In the genomic region with DNA sequence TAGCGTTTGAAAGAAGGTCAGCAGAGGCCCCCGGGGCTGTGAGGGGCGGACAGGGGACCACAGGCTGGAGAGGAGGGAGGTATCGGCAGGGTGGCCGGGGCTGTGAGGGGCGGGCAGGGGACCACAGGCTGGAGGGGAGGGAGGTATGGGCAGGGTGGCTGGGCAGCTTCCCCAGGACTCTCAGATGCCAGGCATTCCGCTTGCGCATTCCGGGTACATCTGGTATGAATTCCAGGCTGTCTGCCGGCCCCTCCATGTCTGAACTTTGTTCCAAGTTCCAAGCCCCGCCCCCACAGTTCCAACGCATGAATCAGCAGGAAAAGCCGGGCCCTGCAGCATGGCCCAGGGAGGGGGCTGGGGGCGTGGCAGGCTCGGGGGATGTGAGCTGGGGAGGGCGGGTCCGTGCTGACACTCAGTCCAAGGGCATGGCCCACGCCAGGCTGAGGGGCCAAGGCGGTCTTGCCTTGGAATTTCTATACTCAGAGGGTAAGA, we compare ENCODE assay signal across 1 cellular context.
TF ChIP-seq lines count a peak whose summit lies in the region.

No MANE protein-coding gene starts in this region.

TF ChIP-seq in HepG2, 621 proteins besides CTCF, POLR2A, EP300 and RAD21 (continued from another document and continues in another):
- TF ChIP-seq, protein P1, sequence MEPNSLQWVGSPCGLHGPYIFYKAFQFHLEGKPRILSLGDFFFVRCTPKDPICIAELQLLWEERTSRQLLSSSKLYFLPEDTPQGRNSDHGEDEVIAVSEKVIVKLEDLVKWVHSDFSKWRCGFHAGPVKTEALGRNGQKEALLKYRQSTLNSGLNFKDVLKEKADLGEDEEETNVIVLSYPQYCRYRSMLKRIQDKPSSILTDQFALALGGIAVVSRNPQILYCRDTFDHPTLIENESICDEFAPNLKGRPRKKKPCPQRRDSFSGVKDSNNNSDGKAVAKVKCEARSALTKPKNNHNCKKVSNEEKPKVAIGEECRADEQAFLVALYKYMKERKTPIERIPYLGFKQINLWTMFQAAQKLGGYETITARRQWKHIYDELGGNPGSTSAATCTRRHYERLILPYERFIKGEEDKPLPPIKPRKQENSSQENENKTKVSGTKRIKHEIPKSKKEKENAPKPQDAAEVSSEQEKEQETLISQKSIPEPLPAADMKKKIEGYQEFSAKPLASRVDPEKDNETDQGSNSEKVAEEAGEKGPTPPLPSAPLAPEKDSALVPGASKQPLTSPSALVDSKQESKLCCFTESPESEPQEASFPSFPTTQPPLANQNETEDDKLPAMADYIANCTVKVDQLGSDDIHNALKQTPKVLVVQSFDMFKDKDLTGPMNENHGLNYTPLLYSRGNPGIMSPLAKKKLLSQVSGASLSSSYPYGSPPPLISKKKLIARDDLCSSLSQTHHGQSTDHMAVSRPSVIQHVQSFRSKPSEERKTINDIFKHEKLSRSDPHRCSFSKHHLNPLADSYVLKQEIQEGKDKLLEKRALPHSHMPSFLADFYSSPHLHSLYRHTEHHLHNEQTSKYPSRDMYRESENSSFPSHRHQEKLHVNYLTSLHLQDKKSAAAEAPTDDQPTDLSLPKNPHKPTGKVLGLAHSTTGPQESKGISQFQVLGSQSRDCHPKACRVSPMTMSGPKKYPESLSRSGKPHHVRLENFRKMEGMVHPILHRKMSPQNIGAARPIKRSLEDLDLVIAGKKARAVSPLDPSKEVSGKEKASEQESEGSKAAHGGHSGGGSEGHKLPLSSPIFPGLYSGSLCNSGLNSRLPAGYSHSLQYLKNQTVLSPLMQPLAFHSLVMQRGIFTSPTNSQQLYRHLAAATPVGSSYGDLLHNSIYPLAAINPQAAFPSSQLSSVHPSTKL (CRISPR knock-in tag; IDR thresholded peaks at IDR 0.05), result peak; percentile 73
- peak; percentile 36; the same call in 1 of the 2 replicates for TF ChIP-seq ZNF792 (CRISPR knock-in tag; IDR thresholded peaks at IDR 0.05)
- TF ChIP-seq, protein P2, sequence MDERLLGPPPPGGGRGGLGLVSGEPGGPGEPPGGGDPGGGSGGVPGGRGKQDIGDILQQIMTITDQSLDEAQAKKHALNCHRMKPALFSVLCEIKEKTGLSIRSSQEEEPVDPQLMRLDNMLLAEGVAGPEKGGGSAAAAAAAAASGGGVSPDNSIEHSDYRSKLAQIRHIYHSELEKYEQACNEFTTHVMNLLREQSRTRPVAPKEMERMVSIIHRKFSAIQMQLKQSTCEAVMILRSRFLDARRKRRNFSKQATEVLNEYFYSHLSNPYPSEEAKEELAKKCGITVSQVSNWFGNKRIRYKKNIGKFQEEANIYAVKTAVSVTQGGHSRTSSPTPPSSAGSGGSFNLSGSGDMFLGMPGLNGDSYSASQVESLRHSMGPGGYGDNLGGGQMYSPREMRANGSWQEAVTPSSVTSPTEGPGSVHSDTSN (CRISPR knock-in tag; IDR thresholded peaks at IDR 0.05), result 0 out of 2 replicates have a peak, but pooled peaks have one; percentile 40
- peak; percentile 94 for TF ChIP-seq HNF4A (CRISPR knock-in tag; IDR thresholded peaks at IDR 0.05)
- TF ChIP-seq ZNF556 (CRISPR knock-in tag; IDR thresholded peaks at IDR 0.05; ENCODE audit: borderline replicate concordance), result no peak
- TF ChIP-seq CBFB (CRISPR knock-in tag; IDR thresholded peaks at IDR 0.05), result peak; percentile 56; the same call in 1 of the 2 replicates
- TF ChIP-seq ZNF772 (CRISPR knock-in tag; IDR thresholded peaks at IDR 0.05), result no peak
- TF ChIP-seq, protein P3, sequence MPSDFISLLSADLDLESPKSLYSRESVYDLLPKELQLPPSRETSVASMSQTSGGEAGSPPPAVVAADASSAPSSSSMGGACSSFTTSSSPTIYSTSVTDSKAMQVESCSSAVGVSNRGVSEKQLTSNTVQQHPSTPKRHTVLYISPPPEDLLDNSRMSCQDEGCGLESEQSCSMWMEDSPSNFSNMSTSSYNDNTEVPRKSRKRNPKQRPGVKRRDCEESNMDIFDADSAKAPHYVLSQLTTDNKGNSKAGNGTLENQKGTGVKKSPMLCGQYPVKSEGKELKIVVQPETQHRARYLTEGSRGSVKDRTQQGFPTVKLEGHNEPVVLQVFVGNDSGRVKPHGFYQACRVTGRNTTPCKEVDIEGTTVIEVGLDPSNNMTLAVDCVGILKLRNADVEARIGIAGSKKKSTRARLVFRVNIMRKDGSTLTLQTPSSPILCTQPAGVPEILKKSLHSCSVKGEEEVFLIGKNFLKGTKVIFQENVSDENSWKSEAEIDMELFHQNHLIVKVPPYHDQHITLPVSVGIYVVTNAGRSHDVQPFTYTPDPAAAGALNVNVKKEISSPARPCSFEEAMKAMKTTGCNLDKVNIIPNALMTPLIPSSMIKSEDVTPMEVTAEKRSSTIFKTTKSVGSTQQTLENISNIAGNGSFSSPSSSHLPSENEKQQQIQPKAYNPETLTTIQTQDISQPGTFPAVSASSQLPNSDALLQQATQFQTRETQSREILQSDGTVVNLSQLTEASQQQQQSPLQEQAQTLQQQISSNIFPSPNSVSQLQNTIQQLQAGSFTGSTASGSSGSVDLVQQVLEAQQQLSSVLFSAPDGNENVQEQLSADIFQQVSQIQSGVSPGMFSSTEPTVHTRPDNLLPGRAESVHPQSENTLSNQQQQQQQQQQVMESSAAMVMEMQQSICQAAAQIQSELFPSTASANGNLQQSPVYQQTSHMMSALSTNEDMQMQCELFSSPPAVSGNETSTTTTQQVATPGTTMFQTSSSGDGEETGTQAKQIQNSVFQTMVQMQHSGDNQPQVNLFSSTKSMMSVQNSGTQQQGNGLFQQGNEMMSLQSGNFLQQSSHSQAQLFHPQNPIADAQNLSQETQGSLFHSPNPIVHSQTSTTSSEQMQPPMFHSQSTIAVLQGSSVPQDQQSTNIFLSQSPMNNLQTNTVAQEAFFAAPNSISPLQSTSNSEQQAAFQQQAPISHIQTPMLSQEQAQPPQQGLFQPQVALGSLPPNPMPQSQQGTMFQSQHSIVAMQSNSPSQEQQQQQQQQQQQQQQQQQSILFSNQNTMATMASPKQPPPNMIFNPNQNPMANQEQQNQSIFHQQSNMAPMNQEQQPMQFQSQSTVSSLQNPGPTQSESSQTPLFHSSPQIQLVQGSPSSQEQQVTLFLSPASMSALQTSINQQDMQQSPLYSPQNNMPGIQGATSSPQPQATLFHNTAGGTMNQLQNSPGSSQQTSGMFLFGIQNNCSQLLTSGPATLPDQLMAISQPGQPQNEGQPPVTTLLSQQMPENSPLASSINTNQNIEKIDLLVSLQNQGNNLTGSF (CRISPR knock-in tag; IDR thresholded peaks at IDR 0.05), result no peak
- no peak for TF ChIP-seq ELF1 (CRISPR knock-in tag; IDR thresholded peaks at IDR 0.05)
- peak; percentile 42; the same call in 1 of the 2 replicates for TF ChIP-seq ARNTL (CRISPR knock-in tag; IDR thresholded peaks at IDR 0.05)
- TF ChIP-seq, protein P4, sequence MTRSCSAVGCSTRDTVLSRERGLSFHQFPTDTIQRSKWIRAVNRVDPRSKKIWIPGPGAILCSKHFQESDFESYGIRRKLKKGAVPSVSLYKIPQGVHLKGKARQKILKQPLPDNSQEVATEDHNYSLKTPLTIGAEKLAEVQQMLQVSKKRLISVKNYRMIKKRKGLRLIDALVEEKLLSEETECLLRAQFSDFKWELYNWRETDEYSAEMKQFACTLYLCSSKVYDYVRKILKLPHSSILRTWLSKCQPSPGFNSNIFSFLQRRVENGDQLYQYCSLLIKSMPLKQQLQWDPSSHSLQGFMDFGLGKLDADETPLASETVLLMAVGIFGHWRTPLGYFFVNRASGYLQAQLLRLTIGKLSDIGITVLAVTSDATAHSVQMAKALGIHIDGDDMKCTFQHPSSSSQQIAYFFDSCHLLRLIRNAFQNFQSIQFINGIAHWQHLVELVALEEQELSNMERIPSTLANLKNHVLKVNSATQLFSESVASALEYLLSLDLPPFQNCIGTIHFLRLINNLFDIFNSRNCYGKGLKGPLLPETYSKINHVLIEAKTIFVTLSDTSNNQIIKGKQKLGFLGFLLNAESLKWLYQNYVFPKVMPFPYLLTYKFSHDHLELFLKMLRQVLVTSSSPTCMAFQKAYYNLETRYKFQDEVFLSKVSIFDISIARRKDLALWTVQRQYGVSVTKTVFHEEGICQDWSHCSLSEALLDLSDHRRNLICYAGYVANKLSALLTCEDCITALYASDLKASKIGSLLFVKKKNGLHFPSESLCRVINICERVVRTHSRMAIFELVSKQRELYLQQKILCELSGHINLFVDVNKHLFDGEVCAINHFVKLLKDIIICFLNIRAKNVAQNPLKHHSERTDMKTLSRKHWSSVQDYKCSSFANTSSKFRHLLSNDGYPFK (CRISPR knock-in tag; IDR thresholded peaks at IDR 0.05; ENCODE audit: borderline replicate concordance), result no peak
- no peak for TF ChIP-seq ZKSCAN5 (CRISPR knock-in tag; IDR thresholded peaks at IDR 0.05)
- peak; percentile 41 for TF ChIP-seq CREB1 (IDR thresholded peaks at IDR 0.05)
- peak; percentile 61 for TF ChIP-seq CREB1 (CRISPR knock-in tag; IDR thresholded peaks at IDR 0.05)
- no peak for TF ChIP-seq CENPX (CRISPR knock-in tag; IDR thresholded peaks at IDR 0.05)
- no peak; the same call in 1 of the 2 replicates for TF ChIP-seq CAMTA2 (CRISPR knock-in tag; IDR thresholded peaks at IDR 0.05; ENCODE audit: borderline replicate concordance)
- TF ChIP-seq ZNF121 (CRISPR knock-in tag; IDR thresholded peaks at IDR 0.05), result peak; percentile 97
- TF ChIP-seq MYC (CRISPR knock-in tag; IDR thresholded peaks at IDR 0.05; ENCODE audit: borderline replicate concordance), result peak; percentile 76
- TF ChIP-seq, protein P5, sequence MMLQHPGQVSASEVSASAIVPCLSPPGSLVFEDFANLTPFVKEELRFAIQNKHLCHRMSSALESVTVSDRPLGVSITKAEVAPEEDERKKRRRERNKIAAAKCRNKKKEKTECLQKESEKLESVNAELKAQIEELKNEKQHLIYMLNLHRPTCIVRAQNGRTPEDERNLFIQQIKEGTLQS (CRISPR knock-in tag; IDR thresholded peaks at IDR 0.05), result peak; percentile 69
- peak; percentile 71; the same call in 1 of the 2 replicates for TF ChIP-seq SPEN (CRISPR knock-in tag; IDR thresholded peaks at IDR 0.05; ENCODE audit: low read depth)
- no peak for TF ChIP-seq ZMYM2 (CRISPR knock-in tag; IDR thresholded peaks at IDR 0.05)
- no peak for TF ChIP-seq ZBTB8A (CRISPR knock-in tag; IDR thresholded peaks at IDR 0.05; ENCODE audit: borderline replicate concordance, low read depth)
- TF ChIP-seq ZNF17 (CRISPR knock-in tag; IDR thresholded peaks at IDR 0.05), result no peak
- TF ChIP-seq ZNF747 (CRISPR knock-in tag; IDR thresholded peaks at IDR 0.05; ENCODE audit: borderline replicate concordance), result no peak
- peak; percentile 99 for TF ChIP-seq HNF4G (IDR thresholded peaks at IDR 0.05; ENCODE audit: borderline replicate concordance, low read depth, low read length)
- TF ChIP-seq HNF4G (CRISPR knock-in tag; IDR thresholded peaks at IDR 0.05; ENCODE audit: borderline replicate concordance, low read depth), result peak; percentile 62
- TF ChIP-seq ARNT2 (CRISPR knock-in tag; IDR thresholded peaks at IDR 0.05; ENCODE audit: low read depth), result 0 out of 2 replicates have a peak, but pooled peaks have one; percentile 65
- no peak for TF ChIP-seq ZNF468 (CRISPR knock-in tag; IDR thresholded peaks at IDR 0.05)
- TF ChIP-seq ZNF674 (CRISPR knock-in tag; IDR thresholded peaks at IDR 0.05; ENCODE audit: low read depth), result no peak
- TF ChIP-seq, protein P6, sequence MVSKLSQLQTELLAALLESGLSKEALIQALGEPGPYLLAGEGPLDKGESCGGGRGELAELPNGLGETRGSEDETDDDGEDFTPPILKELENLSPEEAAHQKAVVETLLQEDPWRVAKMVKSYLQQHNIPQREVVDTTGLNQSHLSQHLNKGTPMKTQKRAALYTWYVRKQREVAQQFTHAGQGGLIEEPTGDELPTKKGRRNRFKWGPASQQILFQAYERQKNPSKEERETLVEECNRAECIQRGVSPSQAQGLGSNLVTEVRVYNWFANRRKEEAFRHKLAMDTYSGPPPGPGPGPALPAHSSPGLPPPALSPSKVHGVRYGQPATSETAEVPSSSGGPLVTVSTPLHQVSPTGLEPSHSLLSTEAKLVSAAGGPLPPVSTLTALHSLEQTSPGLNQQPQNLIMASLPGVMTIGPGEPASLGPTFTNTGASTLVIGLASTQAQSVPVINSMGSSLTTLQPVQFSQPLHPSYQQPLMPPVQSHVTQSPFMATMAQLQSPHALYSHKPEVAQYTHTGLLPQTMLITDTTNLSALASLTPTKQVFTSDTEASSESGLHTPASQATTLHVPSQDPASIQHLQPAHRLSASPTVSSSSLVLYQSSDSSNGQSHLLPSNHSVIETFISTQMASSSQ (IDR thresholded peaks at IDR 0.05; ENCODE audit: low read depth), result no peak
- TF ChIP-seq, protein P6 (CRISPR knock-in tag; IDR thresholded peaks at IDR 0.05; ENCODE audit: borderline replicate concordance), result peak; percentile 50; the same call in 1 of the 2 replicates
- no peak for TF ChIP-seq RFX1 (IDR thresholded peaks at IDR 0.05)
- TF ChIP-seq TEAD2 (CRISPR knock-in tag; IDR thresholded peaks at IDR 0.05), result peak; percentile 90; the same call in 1 of the 2 replicates
- peak; percentile 84; the same call in 1 of the 2 replicates for TF ChIP-seq MAZ (IDR thresholded peaks at IDR 0.05; ENCODE audit: borderline replicate concordance, low read depth, low read length)
- TF ChIP-seq MAZ (CRISPR knock-in tag; IDR thresholded peaks at IDR 0.05; ENCODE audit: low read depth), result no peak
- TF ChIP-seq ZNF766 (CRISPR knock-in tag; IDR thresholded peaks at IDR 0.05; ENCODE audit: borderline replicate concordance), result no peak
- TF ChIP-seq HDAC2 (CRISPR knock-in tag; IDR thresholded peaks at IDR 0.05), result peak; percentile 77
- TF ChIP-seq, protein P7, sequence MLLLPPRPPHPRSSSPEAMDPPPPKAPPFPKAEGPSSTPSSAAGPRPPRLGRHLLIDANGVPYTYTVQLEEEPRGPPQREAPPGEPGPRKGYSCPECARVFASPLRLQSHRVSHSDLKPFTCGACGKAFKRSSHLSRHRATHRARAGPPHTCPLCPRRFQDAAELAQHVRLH (CRISPR knock-in tag; IDR thresholded peaks at IDR 0.05; ENCODE audit: borderline replicate concordance, low read depth), result peak; percentile 58; the same call in 1 of the 2 replicates
- TF ChIP-seq TEAD3 (CRISPR knock-in tag; optimal IDR thresholded peaks at IDR 0.05; ENCODE audit: borderline replicate concordance), result peak; percentile 100
- TF ChIP-seq NCOR1 (IDR thresholded peaks at IDR 0.05; ENCODE audit: borderline replicate concordance, low read length), result peak; percentile 84; the same call in 1 of the 2 replicates
- TF ChIP-seq ZNF652 (CRISPR knock-in tag; IDR thresholded peaks at IDR 0.05; ENCODE audit: borderline replicate concordance, low read depth), result no peak
- no peak for TF ChIP-seq FOXO1 (CRISPR knock-in tag; IDR thresholded peaks at IDR 0.05)
- TF ChIP-seq SP5 (CRISPR knock-in tag; IDR thresholded peaks at IDR 0.05; ENCODE audit: borderline replicate concordance, low read depth), result peak; percentile 91
- TF ChIP-seq ZNF562 (CRISPR knock-in tag; IDR thresholded peaks at IDR 0.05; ENCODE audit: borderline replicate concordance), result no peak
- no peak for TF ChIP-seq PLRG1 (conservative IDR thresholded peaks at IDR 0.05)
- TF ChIP-seq AHR (CRISPR knock-in tag; IDR thresholded peaks at IDR 0.05), result no peak
- peak; percentile 79 for TF ChIP-seq CCDC6 (CRISPR knock-in tag; IDR thresholded peaks at IDR 0.05)
- TF ChIP-seq NFE2 (CRISPR knock-in tag; IDR thresholded peaks at IDR 0.05), result peak; percentile 83
